In genomic region chr3:47404955-47405790, GRCh38 we compare ENCODE assay signal across 11 cellular contexts. TPM values are rescaled to one million over a fixed set of nuclear protein-coding genes. Genes with fewer than 3 reads are reported as not detected.
DNase-seq lines count a peak whose midpoint lies in the region; ATAC-seq and TF ChIP-seq lines count a peak whose summit lies in the region.
"Had no signal": no experiment of that assay in that cellular context is flagged by ENCODE, and none has a peak within 500 bp of the region (broad histone marks: within the 10 kb centered on the region; RNA-seq: fewer than 3 reads in every experiment).

No MANE protein-coding gene starts in this region.

- H3K9me2 ChIP-seq in SK-N-SH: no peaks in the 10 kb centered on the region

- no peak for TF ChIP-seq EP300 in SK-N-SH (IDR thresholded peaks at IDR 0.05; ENCODE audit: borderline replicate concordance in 1 of 2, low read depth in 1 of 2, low read length in 1 of 2)

- no peak for TF ChIP-seq CTCF in SK-N-SH (IDR thresholded peaks at IDR 0.05)
- TF ChIP-seq CTCF in testis (IDR thresholded peaks at IDR 0.05): no peak
- TF ChIP-seq CTCF in spleen (IDR thresholded peaks at IDR 0.05 in 8 of 11, conservative IDR thresholded peaks at IDR 0.05 in 3 of 11): no peak

- no peak for TF ChIP-seq RAD21 in SK-N-SH (IDR thresholded peaks at IDR 0.05; ENCODE audit: low read length)

- no peak overlapping the region for H2AFZ ChIP-seq in SK-N-SH (ENCODE audit: low read depth)

- POLR2A ChIA-PET in SK-N-SH (lab: Yijun Ruan, JAX): interaction anchor here (1.3 kb wide), 1 partner anchor 24 kb away, joined by 3 read pairs; the partner anchor contains the start of gene PTPN23

- H3K79me2 ChIP-seq in SK-N-SH (ENCODE audit: insufficient read depth): peaks cover 47% of the 10 kb centered on the region

- H3K4me1 ChIP-seq in SK-N-SH (ENCODE audit: control insufficient read depth in 1 of 2, insufficient read depth in 2 of 2, low read depth in 1 of 2, low read length in 1 of 2): peaks cover 0 to 5% of the 10 kb centered on the region in 2 experiments; a peak in 1 of 4 replicates
- peaks cover 13 to 26% of the 10 kb centered on the region in 2 donors for H3K4me1 ChIP-seq in esophagus (ENCODE audit: control insufficient read depth in 2 of 2, insufficient read depth in 2 of 2, low read length in 1 of 2)
- H3K4me1 ChIP-seq in testis: peaks cover 29% of the 10 kb centered on the region
- H3K4me1 ChIP-seq in spleen: peaks cover 0 to 32% (median 11%) of the 10 kb centered on the region in 6 donors

- 86% methylated on average over 6 of the region's 9 CpGs for WGBS in SK-N-SH (ENCODE audit: low lambda C conversion rate)
- WGBS in esophagus, 2 donors: 50 to 55% methylated on average over 9 of the region's 9 CpGs
- WGBS in testis, 2 donors: 31 to 39% methylated on average over 7 to 9 of the region's 9 CpGs
- 63 to 96% (median 84%) methylated on average over 6 to 9 of the region's 9 CpGs for WGBS in spleen, 5 donors

- no peak for ATAC-seq in HG03095 (IDR thresholded peaks at IDR 0.05; ENCODE audit: unreplicated experiment)
- ATAC-seq in GM21515 (IDR thresholded peaks at IDR 0.05; ENCODE audit: unreplicated experiment): no peak
- ATAC-seq: activated T-cell treated with anti-CD3 and anti-CD28 coated beads, Interleukin-2, amount 50 U/mL, for 72 hours; stimulated activated naive CD8-positive, alpha-beta T cell treated with anti-CD3 and anti-CD28 coated beads, Interleukin-15, amount 100 ng/mL, for 72 hours had no signal

- H3K9me3 ChIP-seq in SK-N-SH (no peaks in the 10 kb centered on the region), esophagus (ENCODE audit: control insufficient read depth in 2 of 2, insufficient read depth in 1 of 2, low read depth in 1 of 2, low read length in 1 of 2) (no peaks in the 10 kb centered on the region), testis (no peaks in the 10 kb centered on the region), spleen (no peaks in the 10 kb centered on the region)

- H3F3A ChIP-seq in SK-N-SH (replicated peaks; ENCODE audit: insufficient read depth): no peaks in the 10 kb centered on the region

- intact Hi-C loops in testis (cut with DNase I; ENCODE audit: low total_unique reads): no loop called here
- intact Hi-C loops in spleen (cut with DNase I; ENCODE audit: low total_unique reads): no loop called here

- H3K9ac ChIP-seq in SK-N-SH: no peak overlapping the region

- H3K4me2 ChIP-seq in SK-N-SH: no peak overlapping the region

- peaks cover 0 to 33% of the 10 kb centered on the region in 2 experiments for H3K36me3 ChIP-seq in SK-N-SH (replicated peaks in 1 of 2; ENCODE audit: control insufficient read depth in 1 of 2, insufficient read depth in 2 of 2, low read length in 1 of 2)
- peaks cover 10 to 42% of the 10 kb centered on the region in 2 donors for H3K36me3 ChIP-seq in esophagus (ENCODE audit: control insufficient read depth in 2 of 2, insufficient read depth in 2 of 2, low read length in 1 of 2)
- H3K36me3 ChIP-seq in testis (ENCODE audit: low read depth, missing control alignments): no peaks in the 10 kb centered on the region
- peaks cover 0 to 100% (median 51%) of the 10 kb centered on the region in 6 donors for H3K36me3 ChIP-seq in spleen

- peaks cover 26% of the 10 kb centered on the region for H4K20me1 ChIP-seq in SK-N-SH (ENCODE audit: insufficient read depth)

- TF ChIP-seq POLR2A in testis (IDR thresholded peaks at IDR 0.05) (no peak), spleen (IDR thresholded peaks at IDR 0.05) (no peak)

- CTCF ChIA-PET in SK-N-SH (lab: Yijun Ruan, JAX): interaction anchor here (2.6 to 7.1 kb wide), 2 partner anchors 10 to 15 kb away, joined by 8 to 48 read pairs; no protein-coding TSS in a partner anchor

- H3K4me3 ChIP-seq in SK-N-SH (ENCODE audit: low read depth in 2 of 2, low read length in 1 of 2): no peak overlapping the region
- no peak overlapping the region for H3K4me3 ChIP-seq in esophagus (ENCODE audit: low read depth in 1 of 2, low read length in 2 of 2)
- no peak overlapping the region for H3K4me3 ChIP-seq in testis
- no peak overlapping the region for H3K4me3 ChIP-seq in spleen

- H3K27me3 ChIP-seq in SK-N-SH (ENCODE audit: insufficient read depth): no peaks in the 10 kb centered on the region
- no peaks in the 10 kb centered on the region for H3K27me3 ChIP-seq in esophagus (ENCODE audit: control insufficient read depth in 1 of 2, insufficient read depth in 2 of 2, low read length in 2 of 2)
- H3K27me3 ChIP-seq in testis: no peaks in the 10 kb centered on the region
- H3K27me3 ChIP-seq in spleen (replicated peaks in 1 of 7): no peaks in the 10 kb centered on the region

- H3K27ac ChIP-seq in SK-N-SH (ENCODE audit: low read depth in 2 of 2, low read length in 1 of 2) (no peak overlapping the region), esophagus (ENCODE audit: low read depth in 2 of 2, low read length in 1 of 2) (peak overlapping the region; percentile 15 to 89), testis (peak overlapping the region; percentile 50 to 75), spleen (peak overlapping the region in 3 of 8 donors; percentile 9 to 33 (median 10))

- DNase-seq in SK-N-SH (peak; percentile 24), medulla oblongata (ENCODE audit: extremely low spot score) (peak; percentile 94), testis (peak; percentile 86), spleen (no peak), SIG-M5 treated with dmso at 0.1 percent for 504 hours (lab: John Stamatoyannopoulos, UW; ENCODE audit: unreplicated experiment) (no peak)
- DNase-seq: activated T-cell treated with anti-CD3 and anti-CD28 coated beads, Interleukin-2, amount 50 U/mL, for 72 hours; NCI-H2107; stimulated activated naive CD8-positive, alpha-beta T cell treated with anti-CD3 and anti-CD28 coated beads, Interleukin-15, amount 100 ng/mL, for 72 hours had no signal

TF ChIP-seq in SK-N-SH, 30 proteins besides CTCF, POLR2A, EP300 and RAD21 (continues in another document):
- TF ChIP-seq TAF1 (IDR thresholded peaks at IDR 0.05; ENCODE audit: borderline replicate concordance, low read depth, low read length) (no peak), SMC3 (IDR thresholded peaks at IDR 0.05; ENCODE audit: low read depth, low read length) (no peak), ELF1 (IDR thresholded peaks at IDR 0.05) (no peak), POLR2AphosphoS5 (IDR thresholded peaks at IDR 0.05; ENCODE audit: low read depth, low read length) (no peak), GATA2 (CRISPR knock-in tag; IDR thresholded peaks at IDR 0.05) (no peak), USF2 (IDR thresholded peaks at IDR 0.05; ENCODE audit: borderline replicate concordance, low read depth, low read length) (no peak), CHD2 (IDR thresholded peaks at IDR 0.05; ENCODE audit: low read length, partially characterized antibody) (no peak), SIN3A (IDR thresholded peaks at IDR 0.05; ENCODE audit: borderline replicate concordance, low read depth, low read length) (no peak), PBX3 (IDR thresholded peaks at IDR 0.05) (no peak), TEAD4 (IDR thresholded peaks at IDR 0.05; ENCODE audit: borderline replicate concordance, insufficient read depth) (no peak), TCF12 (IDR thresholded peaks at IDR 0.05) (no peak), IRF3 (IDR thresholded peaks at IDR 0.05; ENCODE audit: low read depth, low read length) (no peak)

RNA-seq across cellular contexts. Expression of gene PTPN23, which starts 24.4 kb away (rescaled TPM):
- polyA plus RNA-seq in SK-N-SH (2012; rRNA removed) (4.4 and 10.9 TPM in 2 replicates), esophagus (10 to 100 TPM; 12.2 to 26.7 TPM), testis (ENCODE audit: insufficient read depth, low read depth, low replicate concordance) (30.5 TPM), spleen (10 to 100 TPM in 1 of 3 donors, 1 to 10 TPM in 2; 5.0 to 19.1 (median 8.0) TPM)
- 2.7 and 4.3 TPM in 2 replicates for polyA plus RNA-seq in SK-N-SH (2012; cell fraction: cytosol; rRNA removed)
- 29.6 and 47.7 TPM in 2 replicates for polyA plus RNA-seq in SK-N-SH (2012; cell fraction: nucleus; rRNA removed)
- total RNA-seq in testis (100 to 1,000 TPM in 1 of 2 donors, 10 to 100 TPM in 1; 89.3 to 141 TPM), spleen (100 to 1,000 TPM in 1 of 7 donors, 10 to 100 TPM in 6; 27.8 to 195 (median 49.8) TPM)

Comparison
In these comparisons a context has a peak if more than half of its experiments do, and no peak if none do; other contexts are left out.
1. DNase-seq: peak in SK-N-SH (single experiment), medulla oblongata (single experiment) and testis (single experiment); none in spleen (single experiment) and SIG-M5 treated with dmso at 0.1 percent for 504 hours (single experiment).
2. H3K27ac ChIP-seq: peak in esophagus (2 of 2) and testis (2 of 2); none in SK-N-SH (0 of 2).